29 cellular contexts compared by ENCODE assay signal in the genomic region with DNA sequence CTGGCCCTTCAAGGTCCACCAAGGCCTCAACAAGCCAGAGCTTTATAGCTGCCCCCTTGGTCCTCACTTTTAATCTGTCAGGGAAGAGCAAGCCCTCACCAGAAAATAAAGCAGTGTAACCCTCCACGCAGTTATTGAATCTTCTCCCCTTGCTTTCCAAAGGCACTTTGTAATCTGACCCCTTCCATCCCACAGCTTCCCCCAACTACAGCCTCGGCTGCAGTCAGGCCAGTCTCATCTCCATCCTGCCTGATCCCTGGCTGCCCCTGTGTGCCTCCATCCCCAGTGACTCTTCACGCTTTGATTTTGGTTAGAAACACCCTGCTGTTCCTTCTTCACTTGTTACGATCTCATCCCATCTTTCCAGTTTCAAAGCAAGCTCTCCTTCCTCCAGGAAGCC.
"Had no signal": no experiment of that assay in that cellular context is flagged by ENCODE, and none has a peak within 500 bp of the region (broad histone marks: within the 10 kb centered on the region; RNA-seq: fewer than 3 reads in every experiment).

No MANE protein-coding gene starts in this region.

- H3K27ac ChIP-seq: brain microvascular endothelial cell, heart left ventricle, skin epidermis, testis, transverse colon had no signal

- H3K9me3 ChIP-seq: heart left ventricle, testis, transverse colon had no signal

- H3K4me1 ChIP-seq: testis, transverse colon had no signal

- DNase-seq: activated CD4-positive, alpha-beta memory T cell treated with anti-CD3 and anti-CD28 coated beads, Interleukin-2, amount 10 ng/mL, durations not matched to agents 7 days and 5 days; activated CD4-positive, alpha-beta T cell treated with anti-CD3 and anti-CD28 coated beads, Interleukin-2, amount 10 ng/mL, durations not matched to agents 24 days and 14 days; activated CD4-positive, CD25-positive, alpha-beta regulatory T cell treated with anti-CD3 and anti-CD28 coated beads, Interleukin-2, amount 50 U/mL, for 72 hours; activated CD8-positive, alpha-beta memory T cell treated with anti-CD3 and anti-CD28 coated beads, Interleukin-2, amount 50 U/mL, for 48 hours; activated gamma-delta T cell treated with Interleukin-2 at 50 U/mL for 16 hours; activated naive CD4-positive, alpha-beta T cell treated with anti-CD3 and anti-CD28 coated beads, Interleukin-2, amount 50 U/mL, for 16 hours; activated T-cell treated with anti-CD3 and anti-CD28 coated beads, Interleukin-2, amount 50 U/mL, for 24 hours; amniotic stem cell; brain microvascular endothelial cell; caudate nucleus; cortex of kidney; foreskin fibroblast; heart left ventricle; hypothalamus; left ventricle myocardium superior; posterior cingulate gyrus; stimulated activated CD4-positive, alpha-beta T cell treated with anti-CD3 and anti-CD28 coated beads, Interleukin-12 subunit alpha, Interleukin-12 subunit beta, amount 100 ng/mL, for 4 hours; stimulated activated CD4-positive, alpha-beta T cell treated with anti-CD3 and anti-CD28 coated beads, Interleukin-4, amount 100 ng/mL, for 1 hour; stimulated activated naive CD8-positive, alpha-beta T cell treated with anti-CD3 and anti-CD28 coated beads, Interleukin-15, Interleukin-2, amounts not matched to agents 100 U/mL and 50 U/mL, for 24 hours; T-helper 9 cell; testis; transverse colon had no signal

- FAIRE-seq: astrocyte, islet of Langerhans, TTC549 had no signal

- H3K9me3 Mint-ChIP-seq: activated CD4-positive, alpha-beta memory T cell treated with anti-CD3 and anti-CD28 coated beads, Interleukin-2, amount 10 ng/mL, durations not matched to agents 7 days and 5 days; activated CD4-positive, alpha-beta T cell treated with anti-CD3 and anti-CD28 coated beads, Interleukin-2, amount 10 ng/mL, durations not matched to agents 24 days and 14 days; activated T-cell treated with anti-CD3 and anti-CD28 coated beads, Interleukin-2, amount 50 U/mL, for 24 hours; T-helper 1 cell treated with Interleukin-12 subunit alpha and Interleukin-12 subunit beta and Interleukin-4 antibody, amounts not matched to agents 30 μg/mL and 1 μg/mL, for 36 hours had no signal

- H3K36me3 ChIP-seq: brain microvascular endothelial cell, heart left ventricle, transverse colon had no signal

- H3K4me3 Mint-ChIP-seq: activated CD4-positive, alpha-beta memory T cell treated with anti-CD3 and anti-CD28 coated beads, Interleukin-2, amount 10 ng/mL, durations not matched to agents 7 days and 5 days; activated CD4-positive, alpha-beta T cell treated with anti-CD3 and anti-CD28 coated beads, Interleukin-2, amount 10 ng/mL, durations not matched to agents 24 days and 14 days; activated T-cell treated with anti-CD3 and anti-CD28 coated beads, Interleukin-2, amount 50 U/mL, for 24 hours; T-helper 1 cell treated with Interleukin-12 subunit alpha and Interleukin-12 subunit beta and Interleukin-4 antibody, amounts not matched to agents 30 μg/mL and 1 μg/mL, for 36 hours had no signal

- H3K4me3 ChIP-seq: heart left ventricle, skin epidermis, testis, transverse colon had no signal

- H3K4me1 Mint-ChIP-seq: activated CD4-positive, alpha-beta memory T cell treated with anti-CD3 and anti-CD28 coated beads, Interleukin-2, amount 10 ng/mL, durations not matched to agents 7 days and 5 days; activated CD4-positive, alpha-beta T cell treated with anti-CD3 and anti-CD28 coated beads, Interleukin-2, amount 10 ng/mL, durations not matched to agents 24 days and 14 days had no signal

- H3K27me3 ChIP-seq: brain microvascular endothelial cell, heart left ventricle, testis, transverse colon had no signal

- H3K27ac Mint-ChIP-seq: activated CD4-positive, alpha-beta memory T cell treated with anti-CD3 and anti-CD28 coated beads, Interleukin-2, amount 10 ng/mL, durations not matched to agents 7 days and 5 days; activated CD4-positive, alpha-beta T cell treated with anti-CD3 and anti-CD28 coated beads, Interleukin-2, amount 10 ng/mL, durations not matched to agents 24 days and 14 days; activated T-cell treated with anti-CD3 and anti-CD28 coated beads, Interleukin-2, amount 50 U/mL, for 24 hours; T-helper 1 cell treated with Interleukin-12 subunit alpha and Interleukin-12 subunit beta and Interleukin-4 antibody, amounts not matched to agents 30 μg/mL and 1 μg/mL, for 36 hours had no signal

- H3K27me3 Mint-ChIP-seq: activated CD4-positive, alpha-beta memory T cell treated with anti-CD3 and anti-CD28 coated beads, Interleukin-2, amount 10 ng/mL, durations not matched to agents 7 days and 5 days; activated CD4-positive, alpha-beta T cell treated with anti-CD3 and anti-CD28 coated beads, Interleukin-2, amount 10 ng/mL, durations not matched to agents 24 days and 14 days; activated T-cell treated with anti-CD3 and anti-CD28 coated beads, Interleukin-2, amount 50 U/mL, for 24 hours had no signal

- ATAC-seq: esophagus mucosa; heart left ventricle; left ventricle myocardium superior; sciatic nerve; stimulated activated naive CD8-positive, alpha-beta T cell treated with anti-CD3 and anti-CD28 coated beads, Interleukin-15, Interleukin-2, amounts not matched to agents 100 U/mL and 50 U/mL, for 24 hours had no signal
